ENCODE assay signal across 9 cellular contexts in the genomic region with DNA sequence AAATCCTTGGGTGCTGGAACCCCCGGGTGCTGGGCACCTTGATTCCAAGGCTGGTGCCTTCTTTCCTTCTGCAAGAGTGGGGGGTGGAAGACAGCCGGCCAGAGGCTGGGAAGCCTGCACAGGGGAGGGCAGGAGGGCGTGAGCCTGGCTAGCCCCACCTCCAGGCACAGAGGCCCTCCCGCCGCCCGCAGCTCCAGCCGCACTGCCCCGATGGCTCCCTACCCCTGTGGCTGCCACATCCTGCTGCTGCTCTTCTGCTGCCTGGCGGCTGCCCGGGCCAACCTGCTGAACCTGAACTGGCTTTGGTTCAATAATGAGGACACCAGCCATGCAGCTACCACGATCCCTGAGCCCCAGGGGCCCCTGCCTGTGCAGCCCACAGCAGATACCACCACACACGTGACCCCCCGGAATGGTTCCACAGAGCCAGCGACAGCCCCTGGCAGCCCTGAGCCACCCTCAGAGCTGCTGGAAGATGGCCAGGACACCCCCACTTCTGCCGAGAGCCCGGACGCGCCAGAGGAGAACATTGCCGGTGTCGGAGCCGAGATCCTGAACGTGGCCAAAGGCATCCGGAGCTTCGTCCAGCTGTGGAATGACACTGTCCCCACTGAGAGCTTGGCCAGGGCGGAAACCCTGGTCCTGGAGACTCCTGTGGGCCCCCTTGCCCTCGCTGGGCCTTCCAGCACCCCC. TPM values are rescaled to one million over a fixed set of nuclear protein-coding genes. Genes with fewer than 3 reads are reported as not detected.
DNase-seq lines count a peak whose midpoint lies in the region; ATAC-seq and TF ChIP-seq lines count a peak whose summit lies in the region.
"Had no signal": no experiment of that assay in that cellular context is flagged by ENCODE, and none has a peak within 500 bp of the region (broad histone marks: within the 10 kb centered on the region; RNA-seq: fewer than 3 reads in every experiment).

No MANE protein-coding gene starts in this region.

- DNase-seq in DMS79 treated with DMSO at 0.1 percent for 48 hours (lab: John Stamatoyannopoulos, UW) (peak; percentile 77), RPMI7951 (ENCODE audit: low read depth) (peak; percentile 52), fibroblast of mammary gland (ENCODE audit: low read depth) (peak; percentile 42), prostate gland (ENCODE audit: low spot score) (peak; percentile 61), CD1c-positive myeloid dendritic cell (ENCODE audit: extremely low spot score) (no peak)
- no peak for DNase-seq in central memory CD4-positive, alpha-beta T cell
- no peak for DNase-seq in stimulated activated effector memory CD8-positive, alpha-beta T cell treated with anti-CD3 and anti-CD28 coated beads, Interleukin-12 subunit alpha, Interleukin-12 subunit beta, amount 100 ng/mL, for 72 hours (ENCODE audit: low spot score in 2 of 2)

- no peaks in the 10 kb centered on the region for H3K36me3 ChIP-seq in prostate gland

- intact Hi-C loops in prostate gland (cut with DNase I) = no loop called here

- no peaks in the 10 kb centered on the region for H3K27me3 ChIP-seq in prostate gland (replicated peaks; ENCODE audit: insufficient read depth)

- 13% methylated on average over 24 of the region's 26 CpGs for WGBS in prostate gland

- no peak for TF ChIP-seq CTCF in fibroblast of mammary gland (conservative IDR thresholded peaks at IDR 0.05; ENCODE audit: control insufficient read depth, insufficient read depth, low read depth, low read length)
- TF ChIP-seq CTCF in prostate gland (IDR thresholded peaks at IDR 0.05) = no peak

- no peaks in the 10 kb centered on the region for H3K9me3 Mint-ChIP-seq in stimulated activated effector memory CD8-positive, alpha-beta T cell treated with anti-CD3 and anti-CD28 coated beads, Interleukin-12 subunit alpha, Interleukin-12 subunit beta, amount 100 ng/mL, for 72 hours

- ATAC-seq in GM21447 (IDR thresholded peaks at IDR 0.05; ENCODE audit: unreplicated experiment) = no peak
- ATAC-seq in stimulated activated effector memory CD8-positive, alpha-beta T cell treated with anti-CD3 and anti-CD28 coated beads, Interleukin-12 subunit alpha, Interleukin-12 subunit beta, amount 100 ng/mL, for 72 hours = no peak

- H3K9me3 ChIP-seq in prostate gland = no peaks in the 10 kb centered on the region

- peak overlapping the region; percentile 13 for H3K4me3 ChIP-seq in fibroblast of mammary gland (ENCODE audit: control insufficient read depth, low read depth, low read length)
- H3K4me3 ChIP-seq in prostate gland = peak overlapping the region; percentile 14 to 15

- H3K4me1 Mint-ChIP-seq in stimulated activated effector memory CD8-positive, alpha-beta T cell treated with anti-CD3 and anti-CD28 coated beads, Interleukin-12 subunit alpha, Interleukin-12 subunit beta, amount 100 ng/mL, for 72 hours = no peaks in the 10 kb centered on the region

- peak; percentile 40 for TF ChIP-seq POLR2A in prostate gland (IDR thresholded peaks at IDR 0.05)

- peaks cover 9% of the 10 kb centered on the region for H3K4me1 ChIP-seq in prostate gland (replicated peaks)

- H3K36me3 Mint-ChIP-seq in stimulated activated effector memory CD8-positive, alpha-beta T cell treated with anti-CD3 and anti-CD28 coated beads, Interleukin-12 subunit alpha, Interleukin-12 subunit beta, amount 100 ng/mL, for 72 hours = no peaks in the 10 kb centered on the region

- H3K27ac ChIP-seq in prostate gland = peak overlapping the region; percentile 28 to 41

- no peak overlapping the region for H3K4me3 Mint-ChIP-seq in stimulated activated effector memory CD8-positive, alpha-beta T cell treated with anti-CD3 and anti-CD28 coated beads, Interleukin-12 subunit alpha, Interleukin-12 subunit beta, amount 100 ng/mL, for 72 hours
- H3K4me3 Mint-ChIP-seq: T-helper 1 cell treated with Interleukin-12 subunit alpha and Interleukin-12 subunit beta and Interleukin-4 antibody, amounts not matched to agents 30 μg/mL and 1 μg/mL, for 36 hours had no signal

- H3K27ac Mint-ChIP-seq in stimulated activated effector memory CD8-positive, alpha-beta T cell treated with anti-CD3 and anti-CD28 coated beads, Interleukin-12 subunit alpha, Interleukin-12 subunit beta, amount 100 ng/mL, for 72 hours = no peak overlapping the region
- H3K27ac Mint-ChIP-seq: T-helper 1 cell treated with Interleukin-12 subunit alpha and Interleukin-12 subunit beta and Interleukin-4 antibody, amounts not matched to agents 30 μg/mL and 1 μg/mL, for 36 hours had no signal

RNA-seq across cellular contexts. Expression of a gene that starts 50.5 kb away (rescaled TPM):
- total RNA-seq in RPMI7951 (2014; rRNA removed; shearing (Covaris generic)) = 72.3 and 126 TPM in 2 replicates
- 100 to 1,000 TPM in 1 of 2 donors, 10 to 100 TPM in 1; 56.2 to 229 TPM for total RNA-seq in prostate gland

Comparison
In these comparisons a context has a peak if more than half of its experiments do, and no peak if none do; other contexts are left out.
1. DNase-seq: peak in DMS79 treated with DMSO at 0.1 percent for 48 hours (single experiment), RPMI7951 (single experiment), fibroblast of mammary gland (single experiment) and prostate gland (single experiment); none in central memory CD4-positive, alpha-beta T cell (single experiment), stimulated activated effector memory CD8-positive, alpha-beta T cell treated with anti-CD3 and anti-CD28 coated beads, Interleukin-12 subunit alpha, Interleukin-12 subunit beta, amount 100 ng/mL, for 72 hours (0 of 2) and CD1c-positive myeloid dendritic cell (single experiment).